Comparison of ENCODE assay signal across 19 cellular contexts in genomic region chr3:13475871-13476590, GRCh38. TPM values are rescaled to one million over a fixed set of nuclear protein-coding genes. Genes with fewer than 3 reads are reported as not detected.
DNase-seq lines count a peak whose midpoint lies in the region; ATAC-seq and TF ChIP-seq lines count a peak whose summit lies in the region.
"Had no signal": no experiment of that assay in that cellular context is flagged by ENCODE, and none has a peak within 500 bp of the region (broad histone marks: within the 10 kb centered on the region; RNA-seq: fewer than 3 reads in every experiment).

No MANE protein-coding gene starts in this region.

- H3K56ac ChIP-seq in mesendoderm (ENCODE audit: low read length), result no peak overlapping the region

- H4K5ac ChIP-seq in mesendoderm (ENCODE audit: low read length), result no peak overlapping the region

- H3K36me3 ChIP-seq in right atrium auricular region (no peaks in the 10 kb centered on the region), mesendoderm (ENCODE audit: control insufficient read depth, insufficient read depth, low read length) (no peaks in the 10 kb centered on the region)
- H3K36me3 ChIP-seq: thyroid gland had no signal

- H2AK5ac ChIP-seq in mesendoderm (ENCODE audit: low read length), result no peak overlapping the region

- H3K27me3 ChIP-seq in right atrium auricular region (no peaks in the 10 kb centered on the region), mesendoderm (ENCODE audit: insufficient read depth, low read length, poor library complexity) (no peaks in the 10 kb centered on the region)
- H3K27me3 ChIP-seq: body of pancreas, SJSA1, thyroid gland had no signal

- H3K27ac ChIP-seq in right atrium auricular region (no peak overlapping the region), mesendoderm (ENCODE audit: low read depth, low read length) (no peak overlapping the region)
- H3K27ac ChIP-seq: body of pancreas, SJSA1, thyroid gland had no signal

- H2BK5ac ChIP-seq in mesendoderm (ENCODE audit: low read length), result no peak overlapping the region

- no peak for TF ChIP-seq CTCF in right atrium auricular region (IDR thresholded peaks at IDR 0.05)
- no peak for TF ChIP-seq CTCF in GM10266 (IDR thresholded peaks at IDR 0.05; ENCODE audit: control insufficient read depth, insufficient read depth, low read depth, missing control alignments)

- intact Hi-C loops in cardiac septum (cut with DNase I), result no loop called here

- H3K79me2 ChIP-seq in mesendoderm (ENCODE audit: control insufficient read depth, insufficient read depth, low read length), result no peaks in the 10 kb centered on the region

- H3K23ac ChIP-seq in mesendoderm (ENCODE audit: low read length), result no peak overlapping the region

- H2BK15ac ChIP-seq in mesendoderm (replicated peaks; ENCODE audit: low read depth), result no peak overlapping the region

- H3K4me1 ChIP-seq in right atrium auricular region (peaks cover 0 to 20% of the 10 kb centered on the region in 2 donors), mesendoderm (ENCODE audit: control insufficient read depth, low read depth, low read length) (no peaks in the 10 kb centered on the region)

- no peak overlapping the region for H3K4ac ChIP-seq in mesendoderm (ENCODE audit: low read depth, low read length)

- peak; percentile 24 for DNase-seq in cardiac septum (ENCODE audit: low spot score)
- no peak for DNase-seq in right atrium auricular region (ENCODE audit: low spot score)
- peak; percentile 72 for DNase-seq in NCI-H510A treated with DMSO at 0.1 percent for 48 hours (lab: John Stamatoyannopoulos, UW)
- peak; percentile 68 for DNase-seq in mesendoderm
- no peak for DNase-seq in NCI-H2196 (lab: John Stamatoyannopoulos, UW; ENCODE audit: unreplicated experiment)
- DNase-seq in GM10266 (ENCODE audit: extremely low spot score), result no peak
- DNase-seq: activated CD8-positive, alpha-beta T cell treated with anti-CD3 and anti-CD28 coated beads, Interleukin-2, amount 10 ng/mL, durations not matched to agents 7 days and 5 days; activated naive CD8-positive, alpha-beta T cell treated with anti-CD3 and anti-CD28 coated beads, Interleukin-2, amount 10 ng/mL, durations not matched to agents 7 days and 5 days; body of pancreas; CD8-positive, alpha-beta memory T cell; NCI-H1694 treated with DMSO at 0.1 percent for 48 hours; NCI-H446 treated with DMSO at 0.1 percent for 48 hours; thyroid gland had no signal

- H3K4me2 ChIP-seq in mesendoderm (ENCODE audit: low read length), result no peak overlapping the region

- no CpG with 5 or more reads among the region's 7 CpGs for WGBS in mesendoderm (ENCODE audit: extremely low coverage, insufficient coverage, low lambda C conversion rate)

- no peak overlapping the region for H2BK120ac ChIP-seq in mesendoderm (ENCODE audit: low read depth, low read length)

- H3K9ac ChIP-seq in mesendoderm (ENCODE audit: low read length), result no peak overlapping the region

- no peak overlapping the region for H3K4me3 ChIP-seq in right atrium auricular region
- H3K4me3 ChIP-seq in mesendoderm (ENCODE audit: low read length), result no peak overlapping the region
- H3K4me3 ChIP-seq: body of pancreas, SJSA1, thyroid gland had no signal

- no peaks in the 10 kb centered on the region for H3K79me1 ChIP-seq in mesendoderm (ENCODE audit: low read length)

- no peak overlapping the region for H3K18ac ChIP-seq in mesendoderm (ENCODE audit: low read length)

- H3K9me3 ChIP-seq in right atrium auricular region, result no peaks in the 10 kb centered on the region
- H3K9me3 ChIP-seq: body of pancreas, SJSA1, thyroid gland had no signal

- ATAC-seq in GM18520 (IDR thresholded peaks at IDR 0.05; ENCODE audit: unreplicated experiment) (no peak), GM19351 (IDR thresholded peaks at IDR 0.05; ENCODE audit: unreplicated experiment) (no peak)
- ATAC-seq: activated CD8-positive, alpha-beta T cell treated with anti-CD3 and anti-CD28 coated beads, Interleukin-2, amount 10 ng/mL, durations not matched to agents 7 days and 5 days; body of pancreas; natural killer cell treated with Interleukin-12 subunit alpha and Interleukin-12 subunit beta and Interleukin-15 and Interleukin-18, amount 100 ng/mL, for 72 hours; WTC11 had no signal

- no peak overlapping the region for H4K8ac ChIP-seq in mesendoderm (ENCODE audit: low read depth, low read length)

RNA-seq across cellular contexts. Expression of gene HDAC11, which starts 4.1 kb away (rescaled TPM):
- total RNA-seq in cardiac septum (30.7 TPM), right atrium auricular region (10 to 100 TPM; 30.6 to 30.7 TPM)
- polyA plus RNA-seq in mesendoderm (2013, experiment 1 of 2), result 2.6 TPM
- polyA plus RNA-seq in mesendoderm (2013, experiment 2 of 2), result 3.4 TPM

RNA-seq across cellular contexts. Expression of gene NUP210, which starts 55.9 kb away (rescaled TPM):
- 2.6 TPM for total RNA-seq in cardiac septum
- total RNA-seq in right atrium auricular region, result 1 to 10 TPM; 4.4 to 4.5 TPM
- polyA plus RNA-seq in mesendoderm (2013, experiment 1 of 2), result 10.9 TPM
- polyA plus RNA-seq in mesendoderm (2013, experiment 2 of 2), result 11.1 TPM
- total RNA-seq: fibroblast of villous mesenchyme had no signal

Comparison
In these comparisons a context has a peak if more than half of its experiments do, and no peak if none do; other contexts are left out.
1. DNase-seq: peak in cardiac septum (single experiment), NCI-H510A treated with DMSO at 0.1 percent for 48 hours (single experiment) and mesendoderm (single experiment); none in right atrium auricular region (single experiment), NCI-H2196 (single experiment) and GM10266 (single experiment).